In the genomic region with DNA sequence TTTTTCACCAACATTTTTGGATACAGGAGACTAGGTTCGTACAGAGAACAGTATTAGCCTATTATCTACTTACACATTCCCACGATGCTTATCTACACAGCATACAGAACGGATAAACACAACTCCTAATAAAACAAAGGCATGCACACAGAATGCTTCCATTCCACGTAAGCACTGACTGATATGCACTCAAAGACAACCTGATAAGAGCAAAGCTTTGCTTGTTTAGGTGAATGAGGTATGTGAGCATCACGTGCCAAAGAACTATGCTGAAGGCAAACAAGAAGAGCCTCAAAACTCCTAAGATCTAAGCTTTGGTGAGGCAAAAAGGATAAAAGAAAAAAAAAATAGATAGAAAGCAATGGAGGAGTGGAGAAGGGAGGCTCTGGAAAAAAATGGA, we compare ENCODE assay signal across 23 cellular contexts.
"Had no signal": no experiment of that assay in that cellular context is flagged by ENCODE, and none has a peak within 500 bp of the region (broad histone marks: within the 10 kb centered on the region; RNA-seq: fewer than 3 reads in every experiment).

No MANE protein-coding gene starts in this region.

- H3K4me1 ChIP-seq: heart right ventricle, sigmoid colon, spleen had no signal

- H3K27me3 Mint-ChIP-seq: activated CD8-positive, alpha-beta T cell treated with anti-CD3 and anti-CD28 coated beads for 36 hours; activated naive CD8-positive, alpha-beta T cell treated with anti-CD3 and anti-CD28 coated beads, Interleukin-2, amount 50 U/mL, for 24 hours; naive thymus-derived CD8-positive, alpha-beta T cell; stimulated activated naive B cell treated with anti-CD40 and anti-IgM and Interleukin-4, amounts not matched to agents 10 μg/mL and 1 μg/mL and 100 μg/mL, for 72 hours had no signal

- H3K4me3 ChIP-seq: heart right ventricle, sigmoid colon, spleen, thoracic aorta had no signal

- DNase-seq: activated CD4-positive, alpha-beta T cell treated with anti-CD3 and anti-CD28 coated beads for 48 hours; activated CD4-positive, CD25-positive, alpha-beta regulatory T cell; activated CD8-positive, alpha-beta T cell treated with anti-CD3 and anti-CD28 coated beads for 36 hours; activated naive CD4-positive, alpha-beta T cell treated with Interleukin-2 at 50 U/mL for 16 hours; activated naive CD8-positive, alpha-beta T cell treated with anti-CD3 and anti-CD28 coated beads, Interleukin-2, amount 50 U/mL, for 24 hours; activated T-cell treated with anti-CD3 and anti-CD28 coated beads, Interleukin-2, amount 50 U/mL, for 1 hour; anterior cingulate cortex; brain microvascular endothelial cell; central memory CD4-positive, alpha-beta T cell; cortex of kidney; heart right ventricle; immature natural killer cell; kidney glomerular epithelial cell; left ventricle myocardium superior; naive thymus-derived CD8-positive, alpha-beta T cell; sigmoid colon; spleen; stimulated activated naive B cell treated with anti-CD40 and anti-IgM and Interleukin-4, amounts not matched to agents 10 μg/mL and 1 μg/mL and 100 μg/mL, for 72 hours; SW 1271 had no signal

- H3K4me3 Mint-ChIP-seq: activated CD8-positive, alpha-beta T cell treated with anti-CD3 and anti-CD28 coated beads for 36 hours; activated naive CD8-positive, alpha-beta T cell treated with anti-CD3 and anti-CD28 coated beads, Interleukin-2, amount 50 U/mL, for 24 hours; immature natural killer cell; naive thymus-derived CD8-positive, alpha-beta T cell; stimulated activated naive B cell treated with anti-CD40 and anti-IgM and Interleukin-4, amounts not matched to agents 10 μg/mL and 1 μg/mL and 100 μg/mL, for 72 hours; T-helper 2 cell treated with Interferon-gamma antibody and Interleukin-4, amounts not matched to agents 5 μg/mL and 100 μg/mL, for 36 hours had no signal

- H3K27me3 ChIP-seq: brain microvascular endothelial cell, heart right ventricle, sigmoid colon, spleen had no signal

- ATAC-seq: activated CD8-positive, alpha-beta T cell treated with anti-CD3 and anti-CD28 coated beads for 36 hours; activated naive CD8-positive, alpha-beta T cell treated with anti-CD3 and anti-CD28 coated beads, Interleukin-2, amount 50 U/mL, for 24 hours; esophagus mucosa; heart right ventricle; left ventricle myocardium superior; naive thymus-derived CD8-positive, alpha-beta T cell; stimulated activated naive B cell treated with anti-CD40 and anti-IgM and Interleukin-4, amounts not matched to agents 10 μg/mL and 1 μg/mL and 100 μg/mL, for 72 hours had no signal

- H3K36me3 ChIP-seq: brain microvascular endothelial cell, heart right ventricle, sigmoid colon, thoracic aorta had no signal

- H3K4me1 Mint-ChIP-seq: activated naive CD8-positive, alpha-beta T cell treated with anti-CD3 and anti-CD28 coated beads, Interleukin-2, amount 50 U/mL, for 24 hours; immature natural killer cell; stimulated activated naive B cell treated with anti-CD40 and anti-IgM and Interleukin-4, amounts not matched to agents 10 μg/mL and 1 μg/mL and 100 μg/mL, for 72 hours had no signal

- H3K9me3 ChIP-seq: sigmoid colon, thoracic aorta had no signal

- H3K27ac Mint-ChIP-seq: activated CD8-positive, alpha-beta T cell treated with anti-CD3 and anti-CD28 coated beads for 36 hours; activated naive CD8-positive, alpha-beta T cell treated with anti-CD3 and anti-CD28 coated beads, Interleukin-2, amount 50 U/mL, for 24 hours; activated T-helper 2 cell treated with anti-CD3 and anti-CD28 coated beads, Interferon-gamma antibody, Interleukin-2, Interleukin-4, amounts not matched to agents 10 μg/mL and 5 μg/mL and 100 μg/mL, durations not matched to agents 14 hours and 24 hours and 36 hours; immature natural killer cell; stimulated activated naive B cell treated with anti-CD40 and anti-IgM and Interleukin-4, amounts not matched to agents 10 μg/mL and 1 μg/mL and 100 μg/mL, for 72 hours; T-helper 2 cell treated with Interferon-gamma antibody and Interleukin-4, amounts not matched to agents 5 μg/mL and 100 μg/mL, for 36 hours had no signal

- H3K27ac ChIP-seq: brain microvascular endothelial cell, heart right ventricle, sigmoid colon, spleen, thoracic aorta had no signal
